ENCODE assay signal across 16 cellular contexts in genomic region chr1:9269721-9270120, GRCh38.
"Had no signal": no experiment of that assay in that cellular context is flagged by ENCODE, and none has a peak within 500 bp of the region (broad histone marks: within the 10 kb centered on the region; RNA-seq: fewer than 3 reads in every experiment).

No MANE protein-coding gene starts in this region.

- H3K27me3 Mint-ChIP-seq: central memory CD8-positive, alpha-beta T cell; dendritic cell treated with granulocyte-macrophage colony-stimulating factor and Interleukin-4, amounts not matched to agents 40 ng/mL and 50 ng/mL, for 4 days; effector memory CD8-positive, alpha-beta T cell; naive thymus-derived CD4-positive, alpha-beta T cell; stimulated activated memory B cell treated with anti-CD40 and anti-IgM and Interleukin-4, amounts not matched to agents 10 μg/mL and 1 μg/mL and 100 μg/mL, for 72 hours; T-helper 17 cell had no signal

- H3K9me3 Mint-ChIP-seq: activated naive CD4-positive, alpha-beta T cell treated with anti-CD3 and anti-CD28 coated beads, Interleukin-2, amount 50 U/mL, for 72 hours; activated T-cell treated with anti-CD3 and anti-CD28 coated beads, Interleukin-2, amount 50 U/mL, for 72 hours; central memory CD8-positive, alpha-beta T cell; dendritic cell treated with granulocyte-macrophage colony-stimulating factor and Interleukin-4, amounts not matched to agents 40 ng/mL and 50 ng/mL, for 4 days; effector memory CD8-positive, alpha-beta T cell; naive thymus-derived CD4-positive, alpha-beta T cell; stimulated activated memory B cell treated with anti-CD40 and anti-IgM and Interleukin-4, amounts not matched to agents 10 μg/mL and 1 μg/mL and 100 μg/mL, for 72 hours; WTC11 had no signal

- H3K27ac Mint-ChIP-seq: activated naive CD4-positive, alpha-beta T cell treated with anti-CD3 and anti-CD28 coated beads, Interleukin-2, amount 50 U/mL, for 72 hours; activated T-cell treated with anti-CD3 and anti-CD28 coated beads, Interleukin-2, amount 50 U/mL, for 72 hours; dendritic cell treated with granulocyte-macrophage colony-stimulating factor and Interleukin-4, amounts not matched to agents 40 ng/mL and 50 ng/mL, for 4 days; effector memory CD8-positive, alpha-beta T cell; stimulated activated memory B cell treated with anti-CD40 and anti-IgM and Interleukin-4, amounts not matched to agents 10 μg/mL and 1 μg/mL and 100 μg/mL, for 72 hours; T-helper 17 cell; WTC11 had no signal

- ATAC-seq: activated naive CD4-positive, alpha-beta T cell treated with anti-CD3 and anti-CD28 coated beads, Interleukin-2, amount 50 U/mL, for 72 hours; activated T-cell treated with anti-CD3 and anti-CD28 coated beads, Interleukin-2, amount 50 U/mL, for 72 hours; effector memory CD8-positive, alpha-beta T cell; naive thymus-derived CD4-positive, alpha-beta T cell; stimulated activated memory B cell treated with anti-CD40 and anti-IgM and Interleukin-4, amounts not matched to agents 10 μg/mL and 1 μg/mL and 100 μg/mL, for 72 hours; T-helper 17 cell had no signal

- H3K36me3 Mint-ChIP-seq: activated naive CD4-positive, alpha-beta T cell treated with anti-CD3 and anti-CD28 coated beads, Interleukin-2, amount 50 U/mL, for 72 hours; WTC11 had no signal

- DNase-seq: activated CD4-positive, alpha-beta T cell treated with anti-CD3 and anti-CD28 coated beads for 4 hours; activated CD8-positive, alpha-beta memory T cell treated with anti-CD3 and anti-CD28 coated beads, Interleukin-2, amount 50 U/mL, for 48 hours; activated gamma-delta T cell; activated T-cell treated with anti-CD3 and anti-CD28 coated beads, Interleukin-2, amount 50 U/mL, for 72 hours; amniotic stem cell; effector memory CD8-positive, alpha-beta T cell; naive thymus-derived CD4-positive, alpha-beta T cell; occipital lobe; sigmoid colon; stimulated activated CD4-positive, alpha-beta T cell treated with anti-CD3 and anti-CD28 coated beads, Interleukin-12 subunit alpha, Interleukin-12 subunit beta, amount 100 ng/mL, for 4 hours; T-helper 17 cell had no signal

- H3K4me3 Mint-ChIP-seq: activated T-cell treated with anti-CD3 and anti-CD28 coated beads, Interleukin-2, amount 50 U/mL, for 72 hours; central memory CD8-positive, alpha-beta T cell; dendritic cell treated with granulocyte-macrophage colony-stimulating factor and Interleukin-4, amounts not matched to agents 40 ng/mL and 50 ng/mL, for 4 days; effector memory CD8-positive, alpha-beta T cell; naive thymus-derived CD4-positive, alpha-beta T cell; stimulated activated memory B cell treated with anti-CD40 and anti-IgM and Interleukin-4, amounts not matched to agents 10 μg/mL and 1 μg/mL and 100 μg/mL, for 72 hours; T-helper 17 cell; WTC11 had no signal
